8 cellular contexts compared by ENCODE assay signal in genomic region chr13:110819203-110820014, GRCh38.
A peak's percentile ranks its signal among the peaks of the same experiment; 100 is the strongest.
DNase-seq lines count a peak whose midpoint lies in the region; ATAC-seq and TF ChIP-seq lines count a peak whose summit lies in the region.

No MANE protein-coding gene starts in this region.

- H3K27ac Mint-ChIP-seq in activated CD4-positive, alpha-beta memory T cell treated with anti-CD3 and anti-CD28 coated beads for 36 hours: no peak overlapping the region

- ATAC-seq in GM18517 (IDR thresholded peaks at IDR 0.05; ENCODE audit: unreplicated experiment): peak; percentile 92
- peak; percentile 84 for ATAC-seq in HG03066 (IDR thresholded peaks at IDR 0.05; ENCODE audit: low read depth, unreplicated experiment)

- H3K4me1 Mint-ChIP-seq in activated CD4-positive, alpha-beta memory T cell treated with anti-CD3 and anti-CD28 coated beads for 36 hours (ENCODE audit: low read depth): peaks cover 5% of the 10 kb centered on the region

- H3K9me3 Mint-ChIP-seq in activated CD4-positive, alpha-beta memory T cell treated with anti-CD3 and anti-CD28 coated beads for 36 hours: no peaks in the 10 kb centered on the region

- H3K36me3 Mint-ChIP-seq in activated CD4-positive, alpha-beta memory T cell treated with anti-CD3 and anti-CD28 coated beads for 36 hours: no peaks in the 10 kb centered on the region

- H3K27me3 Mint-ChIP-seq in activated CD4-positive, alpha-beta memory T cell treated with anti-CD3 and anti-CD28 coated beads for 36 hours: peaks cover 1% of the 10 kb centered on the region

- DNase-seq in AG09319 (ENCODE audit: extremely low read depth, low read depth) (peak; percentile 28), NCI-H345 (lab: John Stamatoyannopoulos, UW) (peak; percentile 67), ecto neural progenitor cell (ENCODE audit: low spot score) (peak; percentile 89), lung microvascular endothelial cell (ENCODE audit: low read depth in 2 of 2) (peak; percentile 74 to 86)
- peak; percentile 87 for DNase-seq in activated CD4-positive, alpha-beta memory T cell treated with anti-CD3 and anti-CD28 coated beads for 36 hours
- peak; percentile 51 for DNase-seq in stimulated activated CD8-positive, alpha-beta memory T cell treated with anti-CD3 and anti-CD28 coated beads, Interleukin-12 subunit alpha, Interleukin-12 subunit beta, amount 100 ng/mL, for 4 hours (ENCODE audit: low read depth)

- CTCF ChIA-PET in activated CD4-positive, alpha-beta memory T cell treated with anti-CD3 and anti-CD28 coated beads for 36 hours (lab: Charles Lee): interaction anchor here (0.6 to 3.3 kb wide), 20 partner anchors 9 to 1858 kb away, joined by 3 to 39 read pairs (median 4); no protein-coding TSS in a partner anchor

- POLR2A ChIA-PET in activated CD4-positive, alpha-beta memory T cell treated with anti-CD3 and anti-CD28 coated beads for 36 hours (lab: Charles Lee): no interaction called here

- TF ChIP-seq CTCF in AG09319 (IDR thresholded peaks at IDR 0.05; ENCODE audit: low read depth, low read length): peak; percentile 98

- no peak overlapping the region for H3K4me3 Mint-ChIP-seq in activated CD4-positive, alpha-beta memory T cell treated with anti-CD3 and anti-CD28 coated beads for 36 hours

- intact Hi-C loops in activated CD4-positive, alpha-beta memory T cell treated with anti-CD3 and anti-CD28 coated beads for 36 hours (cut with micrococcal nuclease): loop anchor here (1.0 to 5.0 kb wide), 5 partner anchors 92 to 597 kb away; no protein-coding TSS in a partner anchor

Comparison
In these comparisons a context has a peak if more than half of its experiments do, and no peak if none do; other contexts are left out.
1. Peak in every context shown above with its lines: DNase-seq and ATAC-seq.
2. DNase-seq: peak in every context shown above with its lines; median percentile 89 in ecto neural progenitor cell; 87 in activated CD4-positive, alpha-beta memory T cell treated with anti-CD3 and anti-CD28 coated beads for 36 hours; 80 in lung microvascular endothelial cell; 67 in NCI-H345; 51 in stimulated activated CD8-positive, alpha-beta memory T cell treated with anti-CD3 and anti-CD28 coated beads, Interleukin-12 subunit alpha, Interleukin-12 subunit beta, amount 100 ng/mL, for 4 hours; 28 in AG09319.